Comparison of ENCODE assay signal across 8 cellular contexts in the genomic region with DNA sequence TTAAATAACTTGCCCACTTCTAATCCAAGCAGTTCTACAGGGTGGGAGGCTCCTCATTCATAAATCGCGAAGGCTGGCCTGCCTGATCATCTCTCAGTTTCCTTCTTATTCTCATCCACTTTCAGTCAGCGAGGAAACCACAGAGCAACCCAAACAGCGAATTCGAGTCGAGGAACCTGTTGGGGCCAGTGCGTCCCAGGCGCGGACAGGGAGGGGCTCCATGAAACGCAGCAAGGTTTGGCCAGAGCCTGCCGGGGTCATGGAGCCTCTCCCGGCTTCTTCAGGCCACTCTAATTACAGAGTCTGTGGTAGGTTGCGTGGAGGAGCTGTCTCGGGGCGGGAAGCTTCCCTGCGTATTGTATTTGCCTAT. TPM values are rescaled to one million over a fixed set of nuclear protein-coding genes. Genes with fewer than 3 reads are reported as not detected.
A peak's percentile ranks its signal among the peaks of the same experiment; 100 is the strongest.
DNase-seq lines count a peak whose midpoint lies in the region; ATAC-seq, FAIRE-seq and TF ChIP-seq lines count a peak whose summit lies in the region.

No MANE protein-coding gene starts in this region.

- no peaks in the 10 kb centered on the region for H3K36me3 ChIP-seq in iPS-15b (ENCODE audit: control insufficient read depth, insufficient read depth, low read length)

- DNase-seq in SIG-M5 treated with dmso at 0.1 percent for 504 hours (lab: John Stamatoyannopoulos, UW; ENCODE audit: unreplicated experiment) (no peak), GM12892 (ENCODE audit: insufficient read length) (no peak), medulla oblongata (ENCODE audit: extremely low spot score) (no peak)

- ATAC-seq in GM18511 (IDR thresholded peaks at IDR 0.05; ENCODE audit: unreplicated experiment), result peak; percentile 21
- peak; percentile 13 for ATAC-seq in HG03432 (IDR thresholded peaks at IDR 0.05; ENCODE audit: unreplicated experiment)

- H3K36me3 Mint-ChIP-seq in activated naive CD8-positive, alpha-beta T cell, result no peaks in the 10 kb centered on the region

- peak overlapping the region; percentile 84 for H3K4me3 Mint-ChIP-seq in activated naive CD8-positive, alpha-beta T cell

- H3K27me3 ChIP-seq in iPS-15b (ENCODE audit: control insufficient read depth, insufficient read depth, low read length), result peaks cover 50% of the 10 kb centered on the region

- FAIRE-seq in GM12892 (lab: Jason Lieb, UNC), result no peak

- peaks cover 9% of the 10 kb centered on the region for H3K4me1 ChIP-seq in iPS-15b (ENCODE audit: control insufficient read depth, insufficient read depth, low read length)

- H3K4me1 Mint-ChIP-seq in activated naive CD8-positive, alpha-beta T cell (ENCODE audit: low read depth), result peaks cover 21% of the 10 kb centered on the region

- no peak for TF ChIP-seq POLR2A in GM12892 (IDR thresholded peaks at IDR 0.05; ENCODE audit: low read depth, low read length)

- peak overlapping the region; percentile 50 for H3K27ac Mint-ChIP-seq in activated naive CD8-positive, alpha-beta T cell

- H3K4me3 ChIP-seq in iPS-15b (ENCODE audit: low read depth, low read length) (peak overlapping the region; percentile 56), skin epidermis (peak overlapping the region; percentile 39 to 63 (median 53))

- H3K27me3 Mint-ChIP-seq in activated naive CD8-positive, alpha-beta T cell, result peaks cover 6% of the 10 kb centered on the region

- peak overlapping the region; percentile 45 to 94 (median 84) for H3K27ac ChIP-seq in skin epidermis

- H3K9me3 Mint-ChIP-seq in activated naive CD8-positive, alpha-beta T cell (ENCODE audit: low read depth), result no peaks in the 10 kb centered on the region

- peak overlapping the region; percentile 73 for H3K9ac ChIP-seq in iPS-15b (ENCODE audit: low read depth, low read length)

- H3K9me3 ChIP-seq in iPS-15b (ENCODE audit: control insufficient read depth, insufficient read depth, low read length), result no peaks in the 10 kb centered on the region

RNA-seq across cellular contexts. Expression of gene NAV2, which starts 0.7 kb away (rescaled TPM):
- polyA plus RNA-seq in GM12892 (2012; ENCODE audit: missing spikeins), result 1.2 TPM
